Comparison of ENCODE assay signal across 10 cellular contexts in genomic region chr5:176541338-176542134, GRCh38. TPM values are rescaled to one million over a fixed set of nuclear protein-coding genes. Genes with fewer than 3 reads are reported as not detected.
A peak's percentile ranks its signal among the peaks of the same experiment; 100 is the strongest.
DNase-seq lines count a peak whose midpoint lies in the region; ATAC-seq, FAIRE-seq and TF ChIP-seq lines count a peak whose summit lies in the region.
"Had no signal": no experiment of that assay in that cellular context is flagged by ENCODE, and none has a peak within 500 bp of the region (broad histone marks: within the 10 kb centered on the region; RNA-seq: fewer than 3 reads in every experiment).

No MANE protein-coding gene starts in this region.

- H3K36me3 ChIP-seq in trophoblast cell (ENCODE audit: control insufficient read depth in 1 of 2, insufficient read depth in 2 of 2, low read length in 2 of 2), result no peaks in the 10 kb centered on the region

- peaks cover 11 to 19% of the 10 kb centered on the region in 2 experiments for H3K4me1 ChIP-seq in trophoblast cell (ENCODE audit: control insufficient read depth in 1 of 2, insufficient read depth in 2 of 2, low read length in 2 of 2)

- no peaks in the 10 kb centered on the region for H3K27me3 Mint-ChIP-seq in activated CD8-positive, alpha-beta memory T cell treated with anti-CD3 and anti-CD28 coated beads, Interleukin-2, amount 10 ng/mL, durations not matched to agents 7 days and 5 days

- H2BK120ac ChIP-seq in trophoblast cell (ENCODE audit: insufficient read depth, low read length, poor library complexity), result peak overlapping the region; percentile 50

- H4K91ac ChIP-seq in trophoblast cell (ENCODE audit: low read depth, low read length), result peak overlapping the region; percentile 38

- H3K9me3 ChIP-seq in trophoblast cell (ENCODE audit: insufficient read depth, low read depth, low read length), result peaks cover 3% of the 10 kb centered on the region

- no peak overlapping the region for H3K27ac ChIP-seq in trophoblast cell (ENCODE audit: low read depth, low read length)

- peak overlapping the region; percentile 19 for H3K14ac ChIP-seq in trophoblast cell (ENCODE audit: low read length)

- peaks cover 19% of the 10 kb centered on the region for H3K79me1 ChIP-seq in trophoblast cell (ENCODE audit: low read length)

- peak; percentile 26 for FAIRE-seq in GM12891 (lab: Jason Lieb, UNC)

- peak overlapping the region; percentile 89 for H3K4me3 Mint-ChIP-seq in activated CD8-positive, alpha-beta memory T cell treated with anti-CD3 and anti-CD28 coated beads, Interleukin-2, amount 10 ng/mL, durations not matched to agents 7 days and 5 days

- H3K23ac ChIP-seq in trophoblast cell (ENCODE audit: low read length), result no peak overlapping the region

- no peak overlapping the region for H3K9ac ChIP-seq in trophoblast cell (ENCODE audit: low read length)

- H4K12ac ChIP-seq in trophoblast cell (ENCODE audit: low read depth, low read length), result peak overlapping the region; percentile 39

- no peaks in the 10 kb centered on the region for H3K9me3 Mint-ChIP-seq in activated CD8-positive, alpha-beta memory T cell treated with anti-CD3 and anti-CD28 coated beads, Interleukin-2, amount 10 ng/mL, durations not matched to agents 7 days and 5 days (ENCODE audit: low read depth)

- peak overlapping the region; percentile 68 for H4K8ac ChIP-seq in trophoblast cell (ENCODE audit: low read depth, low read length)

- H2AK5ac ChIP-seq in trophoblast cell (ENCODE audit: low read length), result peak overlapping the region; percentile 17

- H3K4ac ChIP-seq in trophoblast cell (ENCODE audit: low read depth, low read length), result no peak overlapping the region

- peak overlapping the region; percentile 47 for H2BK12ac ChIP-seq in trophoblast cell (ENCODE audit: low read length)

- peak overlapping the region; percentile 95 for H3K27ac Mint-ChIP-seq in activated CD8-positive, alpha-beta memory T cell treated with anti-CD3 and anti-CD28 coated beads, Interleukin-2, amount 10 ng/mL, durations not matched to agents 7 days and 5 days

- H3K27me3 ChIP-seq in trophoblast cell (ENCODE audit: insufficient read depth, low read length), result no peaks in the 10 kb centered on the region

- no peak for DNase-seq in GM12891 (ENCODE audit: insufficient read length, low spot score)
- peak; percentile 48 for DNase-seq in NCI-H226
- peak; percentile 90 for DNase-seq in activated CD8-positive, alpha-beta memory T cell treated with anti-CD3 and anti-CD28 coated beads, Interleukin-2, amount 10 ng/mL, durations not matched to agents 7 days and 5 days
- peak; percentile 58 for DNase-seq in glomerular visceral epithelial cell (ENCODE audit: extremely low spot score)
- no peak for DNase-seq in trophoblast cell
- no peak for DNase-seq in NCI-H524 treated with DMSO at 0.1 percent for 48 hours (lab: John Stamatoyannopoulos, UW)
- DNase-seq in cortex of kidney (lab: John Stamatoyannopoulos, UW), result no peak

- CTCF ChIA-PET in activated CD8-positive, alpha-beta memory T cell treated with anti-CD3 and anti-CD28 coated beads, Interleukin-2, amount 10 ng/mL, durations not matched to agents 7 days and 5 days (lab: Charles Lee), result interaction anchor here (0.6 to 6.2 kb wide), 4 partner anchors 9 to 124 kb away, joined by 3 to 83 read pairs (median 20); partner anchors contain the start of gene CLTB

- WGBS in trophoblast cell (ENCODE audit: extremely low coverage, insufficient coverage, insufficient read length), result no CpG with 5 or more reads among the region's 12 CpGs

- peaks cover 5% of the 10 kb centered on the region for H3K79me2 ChIP-seq in trophoblast cell (ENCODE audit: control insufficient read depth, insufficient read depth, low read length, poor library complexity)

- ATAC-seq in activated CD8-positive, alpha-beta memory T cell treated with anti-CD3 and anti-CD28 coated beads, Interleukin-2, amount 10 ng/mL, durations not matched to agents 7 days and 5 days, result peak; percentile 23
- ATAC-seq in GM21737 (IDR thresholded peaks at IDR 0.05; ENCODE audit: unreplicated experiment), result no peak

- no peak for TF ChIP-seq POLR2A in GM12891 (IDR thresholded peaks at IDR 0.05; ENCODE audit: low read depth, low read length)

- peak overlapping the region; percentile 38 for H2AFZ ChIP-seq in trophoblast cell (ENCODE audit: insufficient read depth, low read length, poor library complexity)

- H3K36me3 Mint-ChIP-seq in activated CD8-positive, alpha-beta memory T cell treated with anti-CD3 and anti-CD28 coated beads, Interleukin-2, amount 10 ng/mL, durations not matched to agents 7 days and 5 days, result no peaks in the 10 kb centered on the region

- no peak overlapping the region for H2BK5ac ChIP-seq in trophoblast cell (ENCODE audit: low read depth, low read length, poor library complexity)

- H3K4me2 ChIP-seq in trophoblast cell (ENCODE audit: low read length), result no peak overlapping the region

- H3K4me1 Mint-ChIP-seq in activated CD8-positive, alpha-beta memory T cell treated with anti-CD3 and anti-CD28 coated beads, Interleukin-2, amount 10 ng/mL, durations not matched to agents 7 days and 5 days, result peaks cover 56% of the 10 kb centered on the region

- H3K4me3 ChIP-seq in trophoblast cell (ENCODE audit: low read depth, low read length), result peak overlapping the region; percentile 6

- peak overlapping the region; percentile 52 for H3K18ac ChIP-seq in trophoblast cell (ENCODE audit: low read length)

TF ChIP-seq in GM12891, 5 proteins besides CTCF, POLR2A, EP300 and RAD21:
- TF ChIP-seq PAX5 (IDR thresholded peaks at IDR 0.05; ENCODE audit: insufficient read depth, low read length, severe bottlenecking), result no peak
- no peak for TF ChIP-seq POU2F2 (IDR thresholded peaks at IDR 0.05; ENCODE audit: low read depth, low read length)
- no peak for TF ChIP-seq SPI1 (IDR thresholded peaks at IDR 0.05; ENCODE audit: low read depth, low read length)
- TF ChIP-seq POLR2AphosphoS5 (IDR thresholded peaks at IDR 0.05; ENCODE audit: low read depth, low read length), result no peak
- TF ChIP-seq TAF1 (IDR thresholded peaks at IDR 0.05; ENCODE audit: low read depth, low read length), result no peak

RNA-seq across cellular contexts. Expression of gene RNF44, which starts 4.3 kb away (rescaled TPM):
- polyA plus RNA-seq in GM12891 (2012; ENCODE audit: low read depth, missing spikeins), result 20.9 TPM
- 100 to 1,000 TPM in 1 of 2 experiments, 10 to 100 TPM in 1; 96.5 to 111 TPM for total RNA-seq in activated CD8-positive, alpha-beta memory T cell treated with anti-CD3 and anti-CD28 coated beads, Interleukin-2, amount 10 ng/mL, durations not matched to agents 7 days and 5 days
- polyA plus RNA-seq in trophoblast cell (2013), result 49.2 and 50.6 TPM in 2 replicates

RNA-seq across cellular contexts. Expression of gene CDHR2, which starts 7.6 kb away (rescaled TPM):
- polyA plus RNA-seq in GM12891 (2012; ENCODE audit: low read depth, missing spikeins), result not detected
- total RNA-seq in activated CD8-positive, alpha-beta memory T cell treated with anti-CD3 and anti-CD28 coated beads, Interleukin-2, amount 10 ng/mL, durations not matched to agents 7 days and 5 days, result 1 to 10 TPM in 1 of 2 experiments, under 1 TPM in 1; 0.56 to 1.6 TPM
- 0.01 and 0.04 TPM in 2 replicates for polyA plus RNA-seq in trophoblast cell (2013)
- total RNA-seq: pulmonary artery endothelial cell, RPMI7951 had no signal

Comparison
In these comparisons a context has a peak if more than half of its experiments do, and no peak if none do; other contexts are left out.
1. DNase-seq: peak in NCI-H226 (single experiment), activated CD8-positive, alpha-beta memory T cell treated with anti-CD3 and anti-CD28 coated beads, Interleukin-2, amount 10 ng/mL, durations not matched to agents 7 days and 5 days (single experiment) and glomerular visceral epithelial cell (single experiment); none in GM12891 (single experiment), trophoblast cell (0 of 2), NCI-H524 treated with DMSO at 0.1 percent for 48 hours (single experiment) and cortex of kidney (single experiment).